ENCODE assay signal across 10 cellular contexts in the genomic region with DNA sequence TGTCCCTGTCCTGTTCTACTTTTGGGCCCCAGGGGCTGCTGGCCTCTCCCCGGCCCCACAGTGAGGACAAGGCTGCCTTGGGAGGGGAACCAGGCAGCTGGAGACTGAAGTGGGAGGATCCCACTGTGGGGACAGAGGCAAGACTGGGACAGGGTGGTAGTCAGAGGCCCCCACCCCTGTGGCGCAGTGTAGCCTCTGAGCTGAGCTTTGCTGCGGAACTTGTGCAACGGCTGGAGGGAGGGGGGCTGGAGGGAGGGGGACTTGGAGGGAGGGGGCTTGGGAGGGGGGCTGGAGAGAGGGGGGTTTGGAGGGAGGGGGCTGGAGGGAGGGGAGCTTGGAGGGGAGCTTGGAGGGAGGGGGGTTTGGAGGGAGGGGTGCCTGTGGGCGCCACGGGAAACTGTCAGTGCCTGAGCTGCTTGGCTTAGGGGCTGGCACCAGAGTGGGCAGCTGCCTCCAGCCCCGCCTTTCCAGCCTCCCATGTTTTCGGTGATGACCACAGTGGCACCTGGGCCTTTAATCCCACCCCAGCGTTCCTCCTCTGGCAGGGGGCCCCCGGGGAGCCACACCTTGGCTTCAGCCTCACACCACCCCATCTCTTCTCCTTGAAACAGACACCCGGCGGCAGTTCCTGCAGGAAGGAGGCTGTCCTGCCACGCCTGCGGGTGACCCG. TPM values are rescaled to one million over a fixed set of nuclear protein-coding genes. Genes with fewer than 3 reads are reported as not detected.
DNase-seq lines count a peak whose midpoint lies in the region; ATAC-seq and TF ChIP-seq lines count a peak whose summit lies in the region.
"Had no signal": no experiment of that assay in that cellular context is flagged by ENCODE, and none has a peak within 500 bp of the region (broad histone marks: within the 10 kb centered on the region; RNA-seq: fewer than 3 reads in every experiment).

No MANE protein-coding gene starts in this region.

- H3K9me3 ChIP-seq in Karpas-422 (ENCODE audit: low read length) = no peaks in the 10 kb centered on the region

- intact Hi-C loops in activated CD4-positive, alpha-beta T cell treated with anti-CD3 and anti-CD28 coated beads, Interleukin-2, amount 10 ng/mL, durations not matched to agents 24 days and 14 days (cut with micrococcal nuclease) = loop anchor here (2.0 kb wide), 1 partner anchor 41 kb away; a partner anchor contains a TSS

- peaks cover 29% of the 10 kb centered on the region for H3K27me3 ChIP-seq in KMS-11 (ENCODE audit: insufficient read depth, low read depth)
- H3K27me3 ChIP-seq in Karpas-422 (ENCODE audit: low read length) = no peaks in the 10 kb centered on the region

- H3K36me3 ChIP-seq in KMS-11 (ENCODE audit: insufficient read depth) (no peaks in the 10 kb centered on the region), Karpas-422 (ENCODE audit: insufficient read depth, low read length) (no peaks in the 10 kb centered on the region)

- H2AFZ ChIP-seq in KMS-11 (ENCODE audit: low read depth) (peak overlapping the region; percentile 76), Karpas-422 (ENCODE audit: low read length) (no peak overlapping the region)

- H3K9ac ChIP-seq in KMS-11 = no peak overlapping the region
- H3K9ac ChIP-seq in Karpas-422 (ENCODE audit: low read length) = no peak overlapping the region

- H3K27me3 Mint-ChIP-seq in activated CD4-positive, alpha-beta T cell treated with anti-CD3 and anti-CD28 coated beads, Interleukin-2, amount 10 ng/mL, durations not matched to agents 24 days and 14 days = peaks cover 2% of the 10 kb centered on the region
- peaks cover 1% of the 10 kb centered on the region for H3K27me3 Mint-ChIP-seq in activated naive CD8-positive, alpha-beta T cell treated with anti-CD3 and anti-CD28 coated beads, Interleukin-2, amount 50 U/mL, for 24 hours

- peaks cover 35% of the 10 kb centered on the region for H3K4me1 ChIP-seq in KMS-11 (ENCODE audit: low read depth, poor library complexity, severe bottlenecking)
- H3K4me1 ChIP-seq in Karpas-422 (ENCODE audit: low read length) = peaks cover 21% of the 10 kb centered on the region

- H3K27ac Mint-ChIP-seq in activated CD4-positive, alpha-beta T cell treated with anti-CD3 and anti-CD28 coated beads, Interleukin-2, amount 10 ng/mL, durations not matched to agents 24 days and 14 days = peak overlapping the region; percentile 83
- H3K27ac Mint-ChIP-seq in activated naive CD8-positive, alpha-beta T cell treated with anti-CD3 and anti-CD28 coated beads, Interleukin-2, amount 50 U/mL, for 24 hours = peak overlapping the region; percentile 65
- H3K27ac Mint-ChIP-seq in stimulated activated effector memory CD8-positive, alpha-beta T cell treated with anti-CD3 and anti-CD28 coated beads, Interleukin-12 subunit alpha, Interleukin-12 subunit beta, amount 100 ng/mL, for 72 hours = peak overlapping the region; percentile 84

- peaks cover 2% of the 10 kb centered on the region for H3K36me3 Mint-ChIP-seq in activated CD4-positive, alpha-beta T cell treated with anti-CD3 and anti-CD28 coated beads, Interleukin-2, amount 10 ng/mL, durations not matched to agents 24 days and 14 days (ENCODE audit: low read depth)
- H3K36me3 Mint-ChIP-seq in activated naive CD8-positive, alpha-beta T cell treated with anti-CD3 and anti-CD28 coated beads, Interleukin-2, amount 50 U/mL, for 24 hours (ENCODE audit: low read depth) = no peaks in the 10 kb centered on the region
- peaks cover 34% of the 10 kb centered on the region for H3K36me3 Mint-ChIP-seq in stimulated activated effector memory CD8-positive, alpha-beta T cell treated with anti-CD3 and anti-CD28 coated beads, Interleukin-12 subunit alpha, Interleukin-12 subunit beta, amount 100 ng/mL, for 72 hours

- no peaks in the 10 kb centered on the region for H4K20me1 ChIP-seq in KMS-11 (ENCODE audit: insufficient read depth)
- no peaks in the 10 kb centered on the region for H4K20me1 ChIP-seq in Karpas-422 (ENCODE audit: insufficient read depth, low read depth, low read length)

- H3K79me2 ChIP-seq in KMS-11 (ENCODE audit: insufficient read depth, low read depth) = no peaks in the 10 kb centered on the region
- H3K79me2 ChIP-seq in Karpas-422 (ENCODE audit: low read length) = no peaks in the 10 kb centered on the region

- ATAC-seq in activated naive CD8-positive, alpha-beta T cell treated with anti-CD3 and anti-CD28 coated beads, Interleukin-2, amount 50 U/mL, for 24 hours = peak; percentile 5
- ATAC-seq in stimulated activated effector memory CD8-positive, alpha-beta T cell treated with anti-CD3 and anti-CD28 coated beads, Interleukin-12 subunit alpha, Interleukin-12 subunit beta, amount 100 ng/mL, for 72 hours = no peak
- ATAC-seq in GM19328 (IDR thresholded peaks at IDR 0.05; ENCODE audit: unreplicated experiment) = no peak

- H3K4me3 ChIP-seq in KMS-11 (IDR thresholded peaks at IDR 0.05; ENCODE audit: insufficient read depth, low read depth, low read length) (no peak overlapping the region), Karpas-422 (ENCODE audit: low read length) (no peak overlapping the region)

- TF ChIP-seq CTCF in KMS-11 (conservative IDR thresholded peaks at IDR 0.05; ENCODE audit: low read depth, low read length) = no peak

- H3K4me2 ChIP-seq in KMS-11 (peak overlapping the region; percentile 74), Karpas-422 (ENCODE audit: low read depth, low read length, poor library complexity, severe bottlenecking) (no peak overlapping the region)

- peaks cover 37% of the 10 kb centered on the region for H3K4me1 Mint-ChIP-seq in activated CD4-positive, alpha-beta T cell treated with anti-CD3 and anti-CD28 coated beads, Interleukin-2, amount 10 ng/mL, durations not matched to agents 24 days and 14 days
- H3K4me1 Mint-ChIP-seq in activated naive CD8-positive, alpha-beta T cell treated with anti-CD3 and anti-CD28 coated beads, Interleukin-2, amount 50 U/mL, for 24 hours = peaks cover 42% of the 10 kb centered on the region
- peaks cover 51% of the 10 kb centered on the region for H3K4me1 Mint-ChIP-seq in stimulated activated effector memory CD8-positive, alpha-beta T cell treated with anti-CD3 and anti-CD28 coated beads, Interleukin-12 subunit alpha, Interleukin-12 subunit beta, amount 100 ng/mL, for 72 hours

- H3K4me3 Mint-ChIP-seq in activated CD4-positive, alpha-beta T cell treated with anti-CD3 and anti-CD28 coated beads, Interleukin-2, amount 10 ng/mL, durations not matched to agents 24 days and 14 days = peak overlapping the region; percentile 80
- peak overlapping the region; percentile 59 for H3K4me3 Mint-ChIP-seq in activated naive CD8-positive, alpha-beta T cell treated with anti-CD3 and anti-CD28 coated beads, Interleukin-2, amount 50 U/mL, for 24 hours
- H3K4me3 Mint-ChIP-seq in stimulated activated effector memory CD8-positive, alpha-beta T cell treated with anti-CD3 and anti-CD28 coated beads, Interleukin-12 subunit alpha, Interleukin-12 subunit beta, amount 100 ng/mL, for 72 hours = peak overlapping the region; percentile 82

- H3K9me3 Mint-ChIP-seq in activated CD4-positive, alpha-beta T cell treated with anti-CD3 and anti-CD28 coated beads, Interleukin-2, amount 10 ng/mL, durations not matched to agents 24 days and 14 days = no peaks in the 10 kb centered on the region
- no peaks in the 10 kb centered on the region for H3K9me3 Mint-ChIP-seq in activated naive CD8-positive, alpha-beta T cell treated with anti-CD3 and anti-CD28 coated beads, Interleukin-2, amount 50 U/mL, for 24 hours
- no peaks in the 10 kb centered on the region for H3K9me3 Mint-ChIP-seq in stimulated activated effector memory CD8-positive, alpha-beta T cell treated with anti-CD3 and anti-CD28 coated beads, Interleukin-12 subunit alpha, Interleukin-12 subunit beta, amount 100 ng/mL, for 72 hours

- no peak for DNase-seq in activated CD4-positive, alpha-beta T cell treated with anti-CD3 and anti-CD28 coated beads, Interleukin-2, amount 10 ng/mL, durations not matched to agents 24 days and 14 days
- no peak for DNase-seq in activated CD4-positive, alpha-beta T cell treated with anti-CD3 and anti-CD28 coated beads, Interleukin-2, amount 50 U/mL, for 48 hours
- DNase-seq in activated naive CD8-positive, alpha-beta T cell treated with anti-CD3 and anti-CD28 coated beads, Interleukin-2, amount 50 U/mL, for 24 hours = no peak
- no peak for DNase-seq in stimulated activated effector memory CD8-positive, alpha-beta T cell treated with anti-CD3 and anti-CD28 coated beads, Interleukin-12 subunit alpha, Interleukin-12 subunit beta, amount 100 ng/mL, for 72 hours (ENCODE audit: low spot score in 2 of 2)
- no peak for DNase-seq in NAMALWA (ENCODE audit: low spot score)
- no peak for DNase-seq in Karpas-422
- DNase-seq: NCI-H2107 had no signal

- no peaks in the 10 kb centered on the region for H3K9me2 ChIP-seq in Karpas-422 (replicated peaks; ENCODE audit: insufficient read depth, low read length)

- H3K27ac ChIP-seq in KMS-11 (no peak overlapping the region), Karpas-422 (ENCODE audit: low read length) (no peak overlapping the region)

RNA-seq across cellular contexts. Expression of a gene that starts 2.3 kb away (rescaled TPM):
- total RNA-seq in activated CD4-positive, alpha-beta T cell treated with anti-CD3 and anti-CD28 coated beads, Interleukin-2, amount 10 ng/mL, durations not matched to agents 24 days and 14 days = 0.09 TPM in 1 of 2 replicates, not detected in the other
- total RNA-seq in Karpas-422 (2014; rRNA removed; shearing (Covaris generic); ENCODE audit: low replicate concordance) = not detected in 2 replicates
- total RNA-seq: dermis microvascular lymphatic vessel endothelial cell had no signal

RNA-seq across cellular contexts. Expression of a gene that starts 6.1 kb away (rescaled TPM):
- total RNA-seq in activated CD4-positive, alpha-beta T cell treated with anti-CD3 and anti-CD28 coated beads, Interleukin-2, amount 10 ng/mL, durations not matched to agents 24 days and 14 days = 25.0 and 25.9 TPM in 2 replicates
- total RNA-seq in Karpas-422 (2014; rRNA removed; shearing (Covaris generic); ENCODE audit: low replicate concordance) = 2.4 and 6.4 TPM in 2 replicates

RNA-seq across cellular contexts. Expression of a gene that starts 11.8 kb away (rescaled TPM):
- total RNA-seq in activated CD4-positive, alpha-beta T cell treated with anti-CD3 and anti-CD28 coated beads, Interleukin-2, amount 10 ng/mL, durations not matched to agents 24 days and 14 days = 58.1 and 59.4 TPM in 2 replicates
- not detected in 2 replicates for total RNA-seq in Karpas-422 (2014; rRNA removed; shearing (Covaris generic); ENCODE audit: low replicate concordance)

RNA-seq across cellular contexts. Expression of a gene that starts 19.7 kb away (rescaled TPM):
- 0.21 TPM in 1 of 2 replicates, not detected in the other for total RNA-seq in activated CD4-positive, alpha-beta T cell treated with anti-CD3 and anti-CD28 coated beads, Interleukin-2, amount 10 ng/mL, durations not matched to agents 24 days and 14 days
- not detected in 2 replicates for total RNA-seq in Karpas-422 (2014; rRNA removed; shearing (Covaris generic); ENCODE audit: low replicate concordance)
- total RNA-seq: dermis microvascular lymphatic vessel endothelial cell had no signal

RNA-seq across cellular contexts. Expression of a gene that starts 36.2 kb away (rescaled TPM):
- total RNA-seq in activated CD4-positive, alpha-beta T cell treated with anti-CD3 and anti-CD28 coated beads, Interleukin-2, amount 10 ng/mL, durations not matched to agents 24 days and 14 days = 22.8 and 23.8 TPM in 2 replicates
- total RNA-seq in Karpas-422 (2014; rRNA removed; shearing (Covaris generic); ENCODE audit: low replicate concordance) = 18.6 and 53.2 TPM in 2 replicates

Comparison
In these comparisons a context has a peak if more than half of its experiments do, and no peak if none do; other contexts are left out.
1. RNA of a gene that starts 11.8 kb away (total RNA-seq): 58.1 to 59.4 TPM in activated CD4-positive, alpha-beta T cell treated with anti-CD3 and anti-CD28 coated beads, Interleukin-2, amount 10 ng/mL, durations not matched to agents 24 days and 14 days; not detected in Karpas-422; every median in the first group is over 10 times any median in the second.
2. Peak in every context shown above with its lines, with median percentiles within 50 percentile points of each other: H3K27ac Mint-ChIP-seq and H3K4me3 Mint-ChIP-seq.